In the genomic region with DNA sequence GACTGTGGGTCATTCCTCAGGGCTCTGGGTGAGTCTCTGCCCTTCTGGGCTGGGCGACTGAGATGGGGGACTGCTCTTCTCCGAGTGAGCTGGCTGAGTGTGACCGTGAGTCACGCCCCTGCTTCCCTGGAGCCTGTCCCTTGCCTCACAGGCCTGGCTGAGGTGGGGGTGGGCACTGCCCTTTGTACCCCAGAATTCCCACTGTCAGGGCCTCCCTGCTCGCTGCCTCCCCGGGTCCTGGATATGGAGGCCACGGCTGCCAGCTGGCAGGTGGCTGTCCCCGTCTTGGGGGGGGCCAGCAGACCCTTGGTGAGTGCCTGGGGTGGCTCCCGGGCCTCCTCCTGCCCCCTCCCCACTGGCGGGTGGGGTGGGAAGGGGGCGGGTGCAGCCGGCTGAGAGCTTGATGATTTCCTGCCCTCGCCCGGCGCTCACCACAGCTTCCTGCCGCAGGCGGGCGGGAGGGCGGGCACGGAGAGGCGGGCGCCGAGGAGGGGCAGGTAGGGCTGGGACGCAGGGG, we compare ENCODE assay signal across 1 cellular context.
A peak's percentile ranks its signal among the peaks of the same experiment; 100 is the strongest.
TF ChIP-seq lines count a peak whose summit lies in the region.

A gene with protein sequence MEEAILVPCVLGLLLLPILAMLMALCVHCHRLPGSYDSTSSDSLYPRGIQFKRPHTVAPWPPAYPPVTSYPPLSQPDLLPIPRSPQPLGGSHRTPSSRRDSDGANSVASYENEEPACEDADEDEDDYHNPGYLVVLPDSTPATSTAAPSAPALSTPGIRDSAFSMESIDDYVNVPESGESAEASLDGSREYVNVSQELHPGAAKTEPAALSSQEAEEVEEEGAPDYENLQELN (plus strand): TSS at position 434 of the 517 bp plus-strand sequence. CDS start 366 bp downstream, outside the sequence.

TF ChIP-seq in HepG2, 621 proteins besides CTCF, POLR2A, EP300 and RAD21:
- no peak for TF ChIP-seq JUND (CRISPR knock-in tag; IDR thresholded peaks at IDR 0.05)
- TF ChIP-seq ZNF770 (CRISPR knock-in tag; IDR thresholded peaks at IDR 0.05), result peak; percentile 40; the same call in 1 of the 2 replicates
- 0 out of 2 replicates have a peak, but pooled peaks have one; percentile 14 for TF ChIP-seq RBFOX2 (IDR thresholded peaks at IDR 0.05; ENCODE audit: low read depth, low read length)
- TF ChIP-seq AGO2 (optimal IDR thresholded peaks at IDR 0.05; ENCODE audit: low read depth, low read length), result peak; percentile 10
